Comparison of ENCODE assay signal across 1 cellular context in the genomic region with DNA sequence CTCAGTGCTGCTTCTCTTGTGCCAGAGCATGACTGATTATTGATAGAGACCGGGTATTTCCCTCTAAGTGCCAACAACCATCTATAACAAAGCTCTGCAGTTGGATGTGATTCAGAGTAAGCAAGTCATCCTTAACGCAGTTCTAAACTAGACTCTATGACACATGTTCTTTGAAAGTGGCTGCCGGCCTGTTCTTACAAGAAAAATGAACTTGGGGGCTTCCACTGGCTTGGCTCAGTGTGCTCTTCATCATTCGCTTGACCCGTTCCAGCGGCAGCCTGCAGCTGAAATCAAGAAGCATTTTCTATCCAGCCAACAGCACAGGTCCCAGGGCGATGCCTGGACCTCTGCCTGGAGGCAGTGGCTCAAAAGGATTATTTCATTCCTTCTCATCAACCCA.
TF ChIP-seq lines count a peak whose summit lies in the region.

No MANE protein-coding gene starts in this region.

TF ChIP-seq in HepG2, 621 proteins besides CTCF, POLR2A, EP300 and RAD21 (continued from another document):
- TF ChIP-seq, protein P1, sequence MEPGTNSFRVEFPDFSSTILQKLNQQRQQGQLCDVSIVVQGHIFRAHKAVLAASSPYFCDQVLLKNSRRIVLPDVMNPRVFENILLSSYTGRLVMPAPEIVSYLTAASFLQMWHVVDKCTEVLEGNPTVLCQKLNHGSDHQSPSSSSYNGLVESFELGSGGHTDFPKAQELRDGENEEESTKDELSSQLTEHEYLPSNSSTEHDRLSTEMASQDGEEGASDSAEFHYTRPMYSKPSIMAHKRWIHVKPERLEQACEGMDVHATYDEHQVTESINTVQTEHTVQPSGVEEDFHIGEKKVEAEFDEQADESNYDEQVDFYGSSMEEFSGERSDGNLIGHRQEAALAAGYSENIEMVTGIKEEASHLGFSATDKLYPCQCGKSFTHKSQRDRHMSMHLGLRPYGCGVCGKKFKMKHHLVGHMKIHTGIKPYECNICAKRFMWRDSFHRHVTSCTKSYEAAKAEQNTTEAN (CRISPR knock-in tag; conservative IDR thresholded peaks at IDR 0.05), result no peak
- TF ChIP-seq AGO2 (optimal IDR thresholded peaks at IDR 0.05; ENCODE audit: low read depth, low read length) (no peak), YEATS4 (CRISPR knock-in tag; IDR thresholded peaks at IDR 0.05; ENCODE audit: borderline replicate concordance) (no peak), ZNF567 (CRISPR knock-in tag; IDR thresholded peaks at IDR 0.05; ENCODE audit: borderline replicate concordance) (no peak)
- TF ChIP-seq, protein P2, sequence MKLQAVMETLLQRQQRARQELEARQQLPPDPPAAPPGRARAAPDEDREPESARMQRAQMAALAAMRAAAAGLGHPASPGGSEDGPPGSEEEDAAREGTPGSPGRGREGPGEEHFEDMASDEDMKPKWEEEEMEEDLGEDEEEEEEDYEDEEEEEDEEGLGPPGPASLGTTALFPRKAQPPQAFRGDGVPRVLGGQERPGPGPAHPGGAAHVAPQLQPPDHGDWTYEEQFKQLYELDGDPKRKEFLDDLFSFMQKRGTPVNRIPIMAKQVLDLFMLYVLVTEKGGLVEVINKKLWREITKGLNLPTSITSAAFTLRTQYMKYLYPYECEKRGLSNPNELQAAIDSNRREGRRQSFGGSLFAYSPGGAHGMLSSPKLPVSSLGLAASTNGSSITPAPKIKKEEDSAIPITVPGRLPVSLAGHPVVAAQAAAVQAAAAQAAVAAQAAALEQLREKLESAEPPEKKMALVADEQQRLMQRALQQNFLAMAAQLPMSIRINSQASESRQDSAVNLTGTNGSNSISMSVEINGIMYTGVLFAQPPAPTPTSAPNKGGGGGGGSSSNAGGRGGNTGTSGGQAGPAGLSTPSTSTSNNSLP (IDR thresholded peaks at IDR 0.05; ENCODE audit: low read depth, low read length), result no peak
